Comparison of ENCODE assay signal across 8 cellular contexts in genomic region chr10:119872860-119873671, GRCh38. TPM values are rescaled to one million over a fixed set of nuclear protein-coding genes. Genes with fewer than 3 reads are reported as not detected.
DNase-seq lines count a peak whose midpoint lies in the region; ATAC-seq and TF ChIP-seq lines count a peak whose summit lies in the region.

No MANE protein-coding gene starts in this region.

- H3K4me3 ChIP-seq in Panc1 (ENCODE audit: low read depth in 2 of 2, low read length in 2 of 2) = peak overlapping the region; percentile 79 to 82
- peak overlapping the region; percentile 75 for H3K4me3 ChIP-seq in fibroblast of mammary gland (ENCODE audit: control insufficient read depth, low read depth, low read length)

- no peak for TF ChIP-seq CTCF in Panc1 (IDR thresholded peaks at IDR 0.05)
- TF ChIP-seq CTCF in fibroblast of mammary gland (conservative IDR thresholded peaks at IDR 0.05; ENCODE audit: control insufficient read depth, insufficient read depth, low read depth, low read length) = no peak
- TF ChIP-seq CTCF in natural killer cell (IDR thresholded peaks at IDR 0.05) = no peak

- BruUV-seq in Panc1 (replicated peaks; lab: Mats Ljungman, UMichigan) = no TSS peak

- peak; percentile 79 for DNase-seq in DMS153 treated with DMSO at 0.1 percent for 48 hours (lab: John Stamatoyannopoulos, UW; ENCODE audit: unreplicated experiment)
- DNase-seq in Panc1 (ENCODE audit: low read depth, low spot score) = peak; percentile 57
- DNase-seq in activated T-helper 1 cell treated with anti-CD3 and anti-CD28 coated beads, Interleukin-12 subunit alpha, Interleukin-12 subunit beta, Interleukin-2, Interleukin-4 antibody, amounts not matched to agents 30 ng/mL and 10 ng/mL and 1 ng/mL, durations not matched to agents 14 hours and 24 hours and 36 hours (ENCODE audit: low spot score) = peak; percentile 87
- DNase-seq in fibroblast of mammary gland (ENCODE audit: low read depth) = peak; percentile 74
- DNase-seq in natural killer cell = peak; percentile 83
- DNase-seq in stimulated activated naive CD4-positive, alpha-beta T cell (lab: John Stamatoyannopoulos, UW) = peak; percentile 76 to 87 (median 83)

- no peaks in the 10 kb centered on the region for H3K27me3 ChIP-seq in Panc1 (ENCODE audit: control insufficient read depth, insufficient read depth, low read length)

- intact Hi-C loops in Panc1 (cut with micrococcal nuclease; ENCODE audit: unreplicated experiment) (no loop called here), natural killer cell (cut with micrococcal nuclease) (loop anchor here (1.0 to 5.0 kb wide), 3 partner anchors 19 to 276 kb away; partner anchors contain the start of genes SEC23IP and TIAL1)
- intact Hi-C loops in activated T-helper 1 cell treated with anti-CD3 and anti-CD28 coated beads, Interleukin-12 subunit alpha, Interleukin-12 subunit beta, Interleukin-2, Interleukin-4 antibody, amounts not matched to agents 30 ng/mL and 10 ng/mL and 1 ng/mL, durations not matched to agents 14 hours and 24 hours and 36 hours (cut with micrococcal nuclease) = loop anchor here (1.0 to 10.0 kb wide), 8 partner anchors 14 to 1530 kb away; partner anchors contain the start of genes EIF3A, FAM204A, INPP5F and SEC23IP

- H3K4me3 Mint-ChIP-seq in IgD-negative memory B cell = peak overlapping the region; percentile 89 to 98 (median 96)
- peak overlapping the region; percentile 84 for H3K4me3 Mint-ChIP-seq in activated T-helper 1 cell treated with anti-CD3 and anti-CD28 coated beads, Interleukin-12 subunit alpha, Interleukin-12 subunit beta, Interleukin-2, Interleukin-4 antibody, amounts not matched to agents 30 ng/mL and 10 ng/mL and 1 ng/mL, durations not matched to agents 14 hours and 24 hours and 36 hours
- peak overlapping the region; percentile 92 for H3K4me3 Mint-ChIP-seq in natural killer cell

- no peaks in the 10 kb centered on the region for H3K36me3 Mint-ChIP-seq in IgD-negative memory B cell
- peaks cover 7% of the 10 kb centered on the region for H3K36me3 Mint-ChIP-seq in activated T-helper 1 cell treated with anti-CD3 and anti-CD28 coated beads, Interleukin-12 subunit alpha, Interleukin-12 subunit beta, Interleukin-2, Interleukin-4 antibody, amounts not matched to agents 30 ng/mL and 10 ng/mL and 1 ng/mL, durations not matched to agents 14 hours and 24 hours and 36 hours (ENCODE audit: low read depth)
- H3K36me3 Mint-ChIP-seq in natural killer cell = no peaks in the 10 kb centered on the region

- peaks cover 28% of the 10 kb centered on the region for H3K4me1 ChIP-seq in Panc1 (ENCODE audit: control insufficient read depth, insufficient read depth, low read length)

- peak overlapping the region; percentile 90 for H3K27ac ChIP-seq in Panc1 (ENCODE audit: low read length)

- CTCF ChIA-PET in Panc1 (lab: Charles Lee) = interaction anchor here (0.6 to 1.0 kb wide), 2 partner anchors 10 to 13 kb away, joined by 4 to 14 read pairs; no protein-coding TSS in a partner anchor

- no peaks in the 10 kb centered on the region; the same call in 1 of the 2 replicates for H3K36me3 ChIP-seq in Panc1 (ENCODE audit: control insufficient read depth, insufficient read depth, low read length)

- H3K27ac Mint-ChIP-seq in IgD-negative memory B cell = peak overlapping the region; percentile 44 to 95 (median 94)
- peak overlapping the region; percentile 80 for H3K27ac Mint-ChIP-seq in activated T-helper 1 cell treated with anti-CD3 and anti-CD28 coated beads, Interleukin-12 subunit alpha, Interleukin-12 subunit beta, Interleukin-2, Interleukin-4 antibody, amounts not matched to agents 30 ng/mL and 10 ng/mL and 1 ng/mL, durations not matched to agents 14 hours and 24 hours and 36 hours
- H3K27ac Mint-ChIP-seq in natural killer cell = peak overlapping the region; percentile 83 to 91

- no peaks in the 10 kb centered on the region for H3K9me3 Mint-ChIP-seq in IgD-negative memory B cell
- no peaks in the 10 kb centered on the region for H3K9me3 Mint-ChIP-seq in activated T-helper 1 cell treated with anti-CD3 and anti-CD28 coated beads, Interleukin-12 subunit alpha, Interleukin-12 subunit beta, Interleukin-2, Interleukin-4 antibody, amounts not matched to agents 30 ng/mL and 10 ng/mL and 1 ng/mL, durations not matched to agents 14 hours and 24 hours and 36 hours
- H3K9me3 Mint-ChIP-seq in natural killer cell = no peaks in the 10 kb centered on the region

- POLR2A ChIA-PET in Panc1 (lab: Charles Lee) = interaction anchor here (0.5 to 0.7 kb wide), 5 partner anchors 21 to 666 kb away, joined by 3 to 11 read pairs (median 3); partner anchors contain the start of gene GRK5

- H3K9me3 ChIP-seq in Panc1 (ENCODE audit: control insufficient read depth, insufficient read depth, low read depth, low read length) = no peaks in the 10 kb centered on the region

- peaks cover 22 to 30% (median 25%) of the 10 kb centered on the region in 3 donors for H3K4me1 Mint-ChIP-seq in IgD-negative memory B cell
- peaks cover 34% of the 10 kb centered on the region for H3K4me1 Mint-ChIP-seq in activated T-helper 1 cell treated with anti-CD3 and anti-CD28 coated beads, Interleukin-12 subunit alpha, Interleukin-12 subunit beta, Interleukin-2, Interleukin-4 antibody, amounts not matched to agents 30 ng/mL and 10 ng/mL and 1 ng/mL, durations not matched to agents 14 hours and 24 hours and 36 hours (ENCODE audit: low read depth)
- H3K4me1 Mint-ChIP-seq in natural killer cell = peaks cover 33 to 38% of the 10 kb centered on the region in 2 donors

- H3K27me3 Mint-ChIP-seq in IgD-negative memory B cell (no peaks in the 10 kb centered on the region), natural killer cell (ENCODE audit: low read depth in 2 of 2) (no peaks in the 10 kb centered on the region)
- H3K27me3 Mint-ChIP-seq in activated T-helper 1 cell treated with anti-CD3 and anti-CD28 coated beads, Interleukin-12 subunit alpha, Interleukin-12 subunit beta, Interleukin-2, Interleukin-4 antibody, amounts not matched to agents 30 ng/mL and 10 ng/mL and 1 ng/mL, durations not matched to agents 14 hours and 24 hours and 36 hours (ENCODE audit: insufficient read depth) = no peaks in the 10 kb centered on the region

- ATAC-seq in GM21529 (IDR thresholded peaks at IDR 0.05; ENCODE audit: unreplicated experiment) (peak; percentile 88), Panc1 (peak; percentile 97), natural killer cell (peak; percentile 92 to 98 (median 94))

- in situ Hi-C loops in Panc1 (cut with HindIII; ENCODE audit: low pct_unique_long_range_greater_than_20kb, low sequenced_read_pairs) = no loop called here

RNA-seq across cellular contexts. Expression of gene MCMBP, which starts 0.4 kb away (rescaled TPM):
- 33.9 TPM for polyA plus RNA-seq in IgD-negative memory B cell
- total RNA-seq in Panc1 (2021; ENCODE audit: unreplicated experiment) (94.5 TPM), natural killer cell (10 to 100 TPM; 26.4 to 39.2 (median 28.6) TPM)
- polyA plus RNA-seq in Panc1 (2012; ENCODE audit: insufficient read length) = 49.7 TPM
- 122 and 133 TPM in 2 replicates for total RNA-seq in activated T-helper 1 cell treated with anti-CD3 and anti-CD28 coated beads, Interleukin-12 subunit alpha, Interleukin-12 subunit beta, Interleukin-2, Interleukin-4 antibody, amounts not matched to agents 30 ng/mL and 10 ng/mL and 1 ng/mL, durations not matched to agents 14 hours and 24 hours and 36 hours

RNA-seq across cellular contexts. Expression of gene SEC23IP, which starts 19.5 kb away (rescaled TPM):
- polyA plus RNA-seq in IgD-negative memory B cell = 42.4 TPM
- total RNA-seq in Panc1 (2021; ENCODE audit: unreplicated experiment) = 132 TPM
- 102 TPM for polyA plus RNA-seq in Panc1 (2012; ENCODE audit: insufficient read length)
- 79.7 and 91.7 TPM in 2 replicates for total RNA-seq in activated T-helper 1 cell treated with anti-CD3 and anti-CD28 coated beads, Interleukin-12 subunit alpha, Interleukin-12 subunit beta, Interleukin-2, Interleukin-4 antibody, amounts not matched to agents 30 ng/mL and 10 ng/mL and 1 ng/mL, durations not matched to agents 14 hours and 24 hours and 36 hours
- total RNA-seq in natural killer cell = 10 to 100 TPM; 45.1 to 54.5 (median 49.4) TPM

Comparison
In these comparisons a context has a peak if more than half of its experiments do, and no peak if none do; other contexts are left out.
1. Peak in every context shown above with its lines: DNase-seq, ATAC-seq, H3K4me3 ChIP-seq and H3K27ac ChIP-seq.